Comparison of ENCODE assay signal across 16 cellular contexts in the genomic region with DNA sequence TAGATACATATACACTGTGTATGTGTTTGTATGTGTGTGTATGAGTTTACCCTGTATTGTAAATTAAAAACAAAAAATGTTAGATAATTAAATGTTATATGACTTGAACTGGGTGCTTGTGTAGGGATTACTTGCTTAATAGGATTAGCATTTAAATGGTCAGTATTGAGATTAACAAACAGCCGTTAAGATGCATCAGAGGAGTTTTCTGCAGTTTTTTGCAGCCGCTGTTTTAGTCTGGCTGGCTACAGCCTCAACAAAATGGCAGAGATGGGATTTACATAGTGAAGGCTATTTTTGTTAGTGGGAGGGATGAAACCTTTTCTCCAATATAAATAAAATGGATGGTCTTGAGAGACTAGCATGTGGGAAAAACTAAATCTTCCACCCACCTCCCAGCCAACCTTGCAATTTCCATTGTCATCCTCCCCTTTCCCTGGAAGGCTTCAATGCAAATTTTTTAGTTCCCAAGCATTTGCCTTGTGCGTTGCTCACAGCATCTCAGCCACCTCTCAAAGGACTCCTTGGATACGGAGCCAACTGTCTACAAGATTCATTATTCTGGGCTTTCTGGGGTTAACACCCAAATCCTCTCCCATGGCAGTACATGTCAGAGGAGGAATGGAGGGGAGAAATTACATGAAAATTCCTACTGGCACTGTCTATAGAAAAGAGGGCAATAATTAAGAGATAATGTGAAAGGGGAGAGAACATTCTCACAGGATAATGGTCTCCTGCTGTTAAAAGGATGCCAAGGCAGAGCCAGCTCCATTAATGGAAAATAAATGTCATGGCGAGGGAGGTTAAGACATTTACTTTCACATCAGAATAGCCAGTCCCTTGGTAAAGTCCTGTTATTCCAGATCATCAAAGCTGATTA.
"Had no signal": no experiment of that assay in that cellular context is flagged by ENCODE, and none has a peak within 500 bp of the region (broad histone marks: within the 10 kb centered on the region; RNA-seq: fewer than 3 reads in every experiment).

No MANE protein-coding gene starts in this region.

- H3K4me3 ChIP-seq: adrenal gland, coronary artery, gastroesophageal sphincter, smooth muscle cell, thyroid gland, uterus had no signal

- H3K4me1 ChIP-seq: adrenal gland, gastroesophageal sphincter, thyroid gland, uterus had no signal

- H3K27me3 Mint-ChIP-seq: effector memory CD8-positive, alpha-beta T cell had no signal

- H3K27me3 ChIP-seq: adrenal gland, gastroesophageal sphincter, thyroid gland, uterus had no signal

- H3K27ac ChIP-seq: adrenal gland, coronary artery, gastroesophageal sphincter, thyroid gland, uterus, VCaP had no signal

- H3K4me2 ChIP-seq: smooth muscle cell had no signal

- H3K4me3 Mint-ChIP-seq: activated CD8-positive, alpha-beta T cell treated with anti-CD3 and anti-CD28 coated beads, Interleukin-2, amount 10 ng/mL, durations not matched to agents 7 days and 5 days; effector memory CD8-positive, alpha-beta T cell; neural crest cell had no signal

- H3K36me3 ChIP-seq: adrenal gland, gastroesophageal sphincter, thyroid gland, uterus had no signal

- DNase-seq: activated CD4-positive, alpha-beta T cell treated with anti-CD3 and anti-CD28 coated beads for 4 hours; activated CD8-positive, alpha-beta memory T cell treated with anti-CD3 and anti-CD28 coated beads, Interleukin-2, amount 50 U/mL, for 48 hours; activated CD8-positive, alpha-beta T cell treated with anti-CD3 and anti-CD28 coated beads, Interleukin-2, amount 10 ng/mL, durations not matched to agents 7 days and 5 days; activated naive CD4-positive, alpha-beta T cell treated with Interleukin-2 at 50 U/mL for 16 hours; adrenal gland; caudate nucleus; effector memory CD8-positive, alpha-beta T cell; right cardiac atrium; T1000; uterus had no signal

- H3K9me3 ChIP-seq: adrenal gland, gastroesophageal sphincter, thyroid gland, uterus had no signal

- H3K27ac Mint-ChIP-seq: activated CD8-positive, alpha-beta T cell treated with anti-CD3 and anti-CD28 coated beads, Interleukin-2, amount 10 ng/mL, durations not matched to agents 7 days and 5 days; effector memory CD8-positive, alpha-beta T cell had no signal

- ATAC-seq: activated CD8-positive, alpha-beta T cell treated with anti-CD3 and anti-CD28 coated beads, Interleukin-2, amount 10 ng/mL, durations not matched to agents 7 days and 5 days; effector memory CD8-positive, alpha-beta T cell; gastroesophageal sphincter; right cardiac atrium had no signal
